Comparison of ENCODE assay signal across 24 cellular contexts in the genomic region with DNA sequence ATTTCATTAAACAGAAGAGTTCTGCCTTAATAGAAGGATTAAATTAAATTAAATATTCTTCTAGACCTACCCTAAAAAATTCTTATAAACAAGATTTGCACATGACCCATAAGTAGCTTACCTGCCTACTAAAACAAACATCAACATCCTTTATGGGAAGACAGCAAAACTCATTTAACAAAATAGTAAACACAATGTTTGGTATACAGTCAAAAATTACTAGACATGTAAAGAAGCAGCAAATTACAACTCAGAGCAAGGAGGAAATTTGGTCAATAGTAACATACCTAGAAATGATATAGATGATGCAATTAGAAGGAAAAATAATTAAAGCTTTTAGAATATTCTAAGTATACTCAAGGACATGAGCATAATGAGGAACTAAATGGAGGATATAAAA.
"Had no signal": no experiment of that assay in that cellular context is flagged by ENCODE, and none has a peak within 500 bp of the region (broad histone marks: within the 10 kb centered on the region; RNA-seq: fewer than 3 reads in every experiment).

No MANE protein-coding gene starts in this region.

- H3K4me1 ChIP-seq: stomach, suprapubic skin, testis, thyroid gland, tibial artery, tibial nerve, transverse colon, upper lobe of left lung, upper lobe of right lung, uterus, vagina had no signal

- DNase-seq: stimulated activated CD4-positive, alpha-beta T cell treated with anti-CD3 and anti-CD28 coated beads, Interleukin-2, amount 100 ng/mL, for 48 hours; stimulated activated CD4-positive, alpha-beta T cell treated with anti-CD3 and anti-CD28 coated beads, Interleukin-4, amount 100 ng/mL, for 1 hour; stimulated activated CD4-positive, alpha-beta T cell treated with anti-CD3 and anti-CD28 coated beads, Interleukin-4, amount 100 ng/mL, for 24 hours; stimulated activated CD4-positive, alpha-beta T cell treated with anti-CD3 and anti-CD28 coated beads, Interleukin-4, amount 100 ng/mL, for 4 hours; stimulated activated CD8-positive, alpha-beta memory T cell treated with anti-CD3 and anti-CD28 coated beads, Interleukin-4, amount 100 ng/mL, for 48 hours; stimulated activated naive B cell treated with anti-CD40 and anti-IgM and Interleukin-4, amounts not matched to agents 10 μg/mL and 1 μg/mL and 100 μg/mL, for 72 hours; stimulated activated naive CD4-positive, alpha-beta T cell; stimulated activated naive CD4-positive, alpha-beta T cell treated with Interleukin-2 at 50 U/mL for 16 hours; stimulated activated naive CD8-positive, alpha-beta T cell treated with anti-CD3 and anti-CD28 coated beads, Interleukin-15, amount 100 ng/mL, for 72 hours; stimulated activated naive CD8-positive, alpha-beta T cell treated with anti-CD3 and anti-CD28 coated beads, Interleukin-15, Interleukin-2, amounts not matched to agents 100 U/mL and 50 U/mL, for 24 hours; stomach; substantia nigra; testis; thyroid gland; tibial artery; transverse colon; trophoblast cell; upper lobe of left lung; upper lobe of right lung; uterus had no signal

- H3K36me3 ChIP-seq: stomach, suprapubic skin, thoracic aorta, thyroid gland, tibial artery, tibial nerve, transverse colon, upper lobe of left lung, upper lobe of right lung, uterus, vagina had no signal

- H3K9me3 ChIP-seq: suprapubic skin, testis, thoracic aorta, thyroid gland, tibial artery, transverse colon, upper lobe of left lung, upper lobe of right lung, uterus, vagina had no signal

- H3K27ac ChIP-seq: stomach, suprapubic skin, testis, thoracic aorta, thyroid gland, tibial artery, tibial nerve, transverse colon, upper lobe of left lung, upper lobe of right lung, uterus, vagina had no signal

- H3K4me3 ChIP-seq: stomach, suprapubic skin, testis, thoracic aorta, thyroid gland, tibial artery, tibial nerve, transverse colon, upper lobe of left lung, upper lobe of right lung, uterus, vagina had no signal
